In the genomic region with DNA sequence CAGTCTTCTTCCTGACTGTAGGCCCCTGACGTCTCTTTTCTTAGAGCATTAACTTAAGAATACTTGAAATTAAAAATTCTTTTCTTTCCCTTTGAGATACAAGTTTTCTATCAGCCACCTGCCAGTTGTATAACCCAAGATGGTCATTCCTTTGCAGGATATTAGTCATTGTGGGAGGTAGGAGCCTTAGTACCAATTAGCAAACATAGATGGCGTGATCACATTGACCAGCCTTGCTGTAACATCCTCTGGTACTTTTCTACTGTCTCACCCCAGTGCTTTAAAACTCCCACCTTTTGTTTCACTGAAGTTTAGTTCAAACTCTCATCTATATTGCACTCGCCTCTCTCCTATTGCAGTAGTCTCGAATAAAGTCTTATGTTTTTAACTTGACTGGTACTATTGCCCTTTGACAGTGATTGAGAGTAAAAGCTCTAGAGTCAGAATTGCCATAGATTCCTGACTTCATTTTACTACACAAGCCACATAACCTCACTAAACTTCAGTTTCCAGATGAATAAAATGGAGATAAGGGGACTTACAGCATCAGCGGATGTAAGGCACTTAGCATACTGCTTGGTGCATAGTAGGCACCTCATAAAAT, we compare ENCODE assay signal across 13 cellular contexts.
DNase-seq lines count a peak whose midpoint lies in the region; ATAC-seq and TF ChIP-seq lines count a peak whose summit lies in the region.
"Had no signal": no experiment of that assay in that cellular context is flagged by ENCODE, and none has a peak within 500 bp of the region (broad histone marks: within the 10 kb centered on the region; RNA-seq: fewer than 3 reads in every experiment).

No MANE protein-coding gene starts in this region.

- H3K4me3 ChIP-seq in GM06990 (replicated peaks; ENCODE audit: low read depth, low read length) (no peak overlapping the region), PC-3 (ENCODE audit: low read length) (no peak overlapping the region), tibial nerve (no peak overlapping the region)
- no peak overlapping the region for H3K4me3 ChIP-seq in CD8-positive, alpha-beta T cell (ENCODE audit: low read depth, low read length)
- H3K4me3 ChIP-seq: Peyer's patch, SK-N-MC had no signal

- no peaks in the 10 kb centered on the region for H3K27me3 Mint-ChIP-seq in CD8-positive, alpha-beta T cell (ENCODE audit: low read depth)

- WGBS in tibial nerve, 2 donors, result 97 to 99% methylated on average over 5 of the region's 5 CpGs

- no peak overlapping the region for H3K27ac ChIP-seq in PC-3 (ENCODE audit: low read length)
- H3K27ac ChIP-seq in foreskin keratinocyte, result no peak overlapping the region
- H3K27ac ChIP-seq in tibial nerve, result no peak overlapping the region
- no peak overlapping the region for H3K27ac ChIP-seq in CD8-positive, alpha-beta T cell (ENCODE audit: low read depth, low read length)
- H3K27ac ChIP-seq: Peyer's patch, SK-N-MC had no signal

- H3K4me1 ChIP-seq in PC-3 (ENCODE audit: insufficient read depth, low read length) (peaks cover 6% of the 10 kb centered on the region; the same call in 1 of the 2 replicates), foreskin keratinocyte (peaks cover 11% of the 10 kb centered on the region), tibial nerve (no peaks in the 10 kb centered on the region)
- no peaks in the 10 kb centered on the region for H3K4me1 ChIP-seq in CD8-positive, alpha-beta T cell (ENCODE audit: insufficient read depth, low read length)
- H3K4me1 ChIP-seq: Peyer's patch had no signal

- TF ChIP-seq EP300 in tibial nerve (IDR thresholded peaks at IDR 0.05), result no peak

- H3K4me2 ChIP-seq in PC-3 (ENCODE audit: low read length), result no peak overlapping the region

- H3K27ac Mint-ChIP-seq in CD8-positive, alpha-beta T cell, result no peak overlapping the region

- H3K9ac ChIP-seq in PC-3 (ENCODE audit: low read length), result no peak overlapping the region

- H4K20me1 ChIP-seq in PC-3 (ENCODE audit: low read length), result no peaks in the 10 kb centered on the region

- BruUV-seq in PC-3 (replicated peaks; lab: Mats Ljungman, UMichigan), result no TSS peak

- no peaks in the 10 kb centered on the region for H3K9me3 Mint-ChIP-seq in CD8-positive, alpha-beta T cell
- H3K9me3 Mint-ChIP-seq: CD8-positive, alpha-beta memory T cell had no signal

- H3K4me1 Mint-ChIP-seq in CD8-positive, alpha-beta T cell (ENCODE audit: low read depth), result no peaks in the 10 kb centered on the region

- no peak overlapping the region for H3K4me3 Mint-ChIP-seq in CD8-positive, alpha-beta T cell
- H3K4me3 Mint-ChIP-seq: CD8-positive, alpha-beta memory T cell had no signal

- H3K27me3 ChIP-seq in GM06990 (replicated peaks; ENCODE audit: control insufficient read depth, insufficient read depth, low read length) (no peaks in the 10 kb centered on the region), PC-3 (ENCODE audit: low read length) (no peaks in the 10 kb centered on the region), foreskin keratinocyte (no peaks in the 10 kb centered on the region), tibial nerve (no peaks in the 10 kb centered on the region)
- no peaks in the 10 kb centered on the region for H3K27me3 ChIP-seq in CD8-positive, alpha-beta T cell (ENCODE audit: insufficient read depth, low read length)
- H3K27me3 ChIP-seq: Peyer's patch had no signal

- CTCF ChIA-PET in PC-3 (lab: Charles Lee), result no interaction called here
- CTCF ChIA-PET in CD8-positive, alpha-beta T cell (lab: Charles Lee), result no interaction called here

- no peak overlapping the region for H2AFZ ChIP-seq in PC-3 (ENCODE audit: low read length)

- peak; percentile 35 for DNase-seq in GM06990 (ENCODE audit: extremely low read depth, insufficient read length)
- DNase-seq in PC-3, result peak; percentile 26
- DNase-seq in foreskin keratinocyte, result no peak
- no peak for DNase-seq in tibial nerve (ENCODE audit: low spot score in 2 of 2)
- no peak for DNase-seq in CD8-positive, alpha-beta T cell
- DNase-seq in ecto neural progenitor cell (ENCODE audit: low spot score), result no peak
- DNase-seq: CD8-positive, alpha-beta memory T cell; NCI-H1092 treated with DMSO at 0.1 percent for 48 hours; NCI-H2081 treated with DMSO at 0.1 percent for 48 hours; Peyer's patch; SHP77 had no signal

- H3K36me3 ChIP-seq in GM06990 (ENCODE audit: control insufficient read depth, insufficient read depth, low read length) (0 out of 2 replicates have a peak, but pooled peaks cover 2% of the 10 kb centered on the region), PC-3 (ENCODE audit: low read depth, low read length) (0 out of 2 replicates have a peak, but pooled peaks cover 3% of the 10 kb centered on the region), tibial nerve (peaks cover 0 to 20% (median 0%) of the 10 kb centered on the region in 3 donors)
- no peaks in the 10 kb centered on the region for H3K36me3 ChIP-seq in CD8-positive, alpha-beta T cell (ENCODE audit: insufficient read depth, low read length)
- H3K36me3 ChIP-seq: Peyer's patch had no signal

- H3K9me3 ChIP-seq in PC-3 (ENCODE audit: low read length) (no peaks in the 10 kb centered on the region), tibial nerve (peaks cover 0 to 6% (median 0%) of the 10 kb centered on the region in 4 donors)
- H3K9me3 ChIP-seq in CD8-positive, alpha-beta T cell (ENCODE audit: low read length), result no peaks in the 10 kb centered on the region
- H3K9me3 ChIP-seq: Peyer's patch had no signal

- H3K79me2 ChIP-seq in PC-3 (ENCODE audit: low read length), result peaks cover 34% of the 10 kb centered on the region

- no peaks in the 10 kb centered on the region for H3K9me2 ChIP-seq in PC-3 (replicated peaks; ENCODE audit: low read length)

- intact Hi-C loops in PC-3 (cut with micrococcal nuclease), result no loop called here
- intact Hi-C loops in CD8-positive, alpha-beta T cell (cut with DNase I, micrococcal nuclease), result no loop called here

- POLR2A ChIA-PET in PC-3 (lab: Charles Lee; ENCODE audit: unreplicated experiment), result no interaction called here
- POLR2A ChIA-PET in CD8-positive, alpha-beta T cell (lab: Charles Lee), result no interaction called here

- no peak for TF ChIP-seq CTCF in GM06990 (IDR thresholded peaks at IDR 0.05; ENCODE audit: insufficient read depth, low read length, poor library complexity, severe bottlenecking)
- TF ChIP-seq CTCF in PC-3 (conservative IDR thresholded peaks at IDR 0.05; ENCODE audit: low read depth, low read length), result no peak
- peak; percentile 10 for TF ChIP-seq CTCF in foreskin keratinocyte (conservative IDR thresholded peaks at IDR 0.05)
- no peak for TF ChIP-seq CTCF in tibial nerve (IDR thresholded peaks at IDR 0.05)
- TF ChIP-seq CTCF in CD8-positive, alpha-beta T cell (IDR thresholded peaks at IDR 0.05), result no peak

- no peak for TF ChIP-seq POLR2A in tibial nerve (IDR thresholded peaks at IDR 0.05)

- peak; percentile 81 for ATAC-seq in GM18909 (IDR thresholded peaks at IDR 0.05; ENCODE audit: poor library complexity, unreplicated experiment)
- no peak for ATAC-seq in PC-3
- ATAC-seq in foreskin keratinocyte, result peak; percentile 50
- ATAC-seq in CD8-positive, alpha-beta T cell, result no peak

- H3F3A ChIP-seq in PC-3 (ENCODE audit: low read length, unreplicated experiment), result no peaks in the 10 kb centered on the region

- peaks cover 42% of the 10 kb centered on the region for H3K36me3 Mint-ChIP-seq in CD8-positive, alpha-beta T cell

Comparison
In these comparisons a context has a peak if more than half of its experiments do, and no peak if none do; other contexts are left out.
1. DNase-seq: peak in GM06990 (single experiment) and PC-3 (single experiment); none in foreskin keratinocyte (0 of 2), tibial nerve (0 of 2), CD8-positive, alpha-beta T cell (0 of 7) and ecto neural progenitor cell (single experiment).
2. ATAC-seq: peak in GM18909 (single experiment) and foreskin keratinocyte (single experiment); none in PC-3 (single experiment) and CD8-positive, alpha-beta T cell (single experiment).